Comparison of ENCODE assay signal across 7 cellular contexts in the genomic region with DNA sequence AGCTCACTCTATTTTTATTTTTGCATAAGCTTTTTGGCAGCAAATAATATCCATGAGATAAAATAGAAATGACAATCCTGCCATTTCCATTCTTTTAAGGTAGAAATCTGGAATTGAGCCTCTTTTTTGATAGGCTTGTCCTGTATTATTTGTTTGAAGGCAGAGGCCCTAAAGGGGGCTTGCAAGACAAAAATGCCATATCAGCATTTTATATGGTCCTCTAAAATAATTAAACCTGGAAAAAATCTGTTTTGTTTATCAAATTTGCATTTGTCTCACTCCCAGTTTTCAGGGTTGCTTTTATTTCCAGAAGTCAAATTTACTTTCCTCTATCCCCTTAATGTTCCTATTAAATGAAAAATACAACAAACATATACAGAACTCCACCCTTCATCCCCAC.
"Had no signal": no experiment of that assay in that cellular context is flagged by ENCODE, and none has a peak within 500 bp of the region (broad histone marks: within the 10 kb centered on the region; RNA-seq: fewer than 3 reads in every experiment).

No MANE protein-coding gene starts in this region.

- H3K9ac ChIP-seq: GM23248 had no signal

- H3K4me3 ChIP-seq: GM23248 had no signal

- FAIRE-seq: H54 had no signal

- H2AFZ ChIP-seq: GM23248 had no signal

- DNase-seq: GM23248, GOT3, H9, HCEC 1CT, KG1 had no signal

- H3K27ac ChIP-seq: GM23248, HL-60 had no signal
